ENCODE assay signal across 1 cellular context in the genomic region with DNA sequence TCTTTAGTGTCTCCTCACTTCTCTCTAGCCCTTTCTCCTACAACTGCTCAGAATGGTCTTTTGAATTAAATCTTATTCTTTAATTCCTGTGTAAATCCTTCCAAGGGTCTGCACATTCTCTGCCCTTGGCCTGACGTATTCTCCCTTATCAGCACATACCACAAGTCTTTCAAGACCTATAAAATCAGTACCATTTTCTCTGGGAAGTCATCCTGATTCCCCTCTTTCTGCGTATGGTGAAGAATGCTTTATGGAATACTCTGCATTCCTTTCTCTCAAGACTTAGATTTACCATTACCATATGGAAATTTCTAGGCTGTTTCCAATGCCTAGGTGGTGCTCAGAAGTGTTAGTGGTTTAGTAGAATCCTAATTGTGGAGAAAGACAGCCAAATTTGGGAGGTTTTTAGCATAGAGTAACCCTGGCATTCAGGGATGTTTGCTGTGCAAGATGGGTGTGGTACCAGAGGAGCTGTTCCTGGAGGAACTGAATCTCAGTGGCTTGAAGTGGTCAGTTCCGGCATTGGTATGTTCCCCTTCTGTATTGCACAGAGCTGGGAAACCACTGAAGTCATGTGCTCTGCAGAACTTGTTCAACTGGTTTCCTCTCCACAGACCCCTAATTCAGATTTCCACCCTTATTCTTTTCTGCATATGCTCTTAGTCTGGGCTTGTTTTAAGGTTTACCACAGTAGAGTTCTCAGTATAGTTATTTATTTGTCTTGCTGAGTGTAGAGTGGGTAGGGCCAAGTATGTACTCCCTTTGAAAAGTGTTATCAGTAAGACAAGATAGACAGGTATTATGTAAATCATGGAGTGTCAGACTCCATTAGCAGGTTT.
TF ChIP-seq lines count a peak whose summit lies in the region.

No MANE protein-coding gene starts in this region.

TF ChIP-seq in GM12878, 131 proteins besides CTCF, POLR2A, EP300 and RAD21 (continued from another document and continues in another):
- TF ChIP-seq, protein P1, sequence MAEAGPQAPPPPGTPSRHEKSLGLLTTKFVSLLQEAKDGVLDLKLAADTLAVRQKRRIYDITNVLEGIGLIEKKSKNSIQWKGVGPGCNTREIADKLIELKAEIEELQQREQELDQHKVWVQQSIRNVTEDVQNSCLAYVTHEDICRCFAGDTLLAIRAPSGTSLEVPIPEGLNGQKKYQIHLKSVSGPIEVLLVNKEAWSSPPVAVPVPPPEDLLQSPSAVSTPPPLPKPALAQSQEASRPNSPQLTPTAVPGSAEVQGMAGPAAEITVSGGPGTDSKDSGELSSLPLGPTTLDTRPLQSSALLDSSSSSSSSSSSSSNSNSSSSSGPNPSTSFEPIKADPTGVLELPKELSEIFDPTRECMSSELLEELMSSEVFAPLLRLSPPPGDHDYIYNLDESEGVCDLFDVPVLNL (IDR thresholded peaks at IDR 0.05; ENCODE audit: low read depth, low read length): no peak
- TF ChIP-seq LARP7 (IDR thresholded peaks at IDR 0.05): no peak
- no peak for TF ChIP-seq ZNF274 (IDR thresholded peaks at IDR 0.05; ENCODE audit: insufficient read depth, insufficient read length)
- no peak for TF ChIP-seq TARDBP (IDR thresholded peaks at IDR 0.05; ENCODE audit: borderline replicate concordance)
- no peak for TF ChIP-seq SIX5 (IDR thresholded peaks at IDR 0.05; ENCODE audit: low read depth, low read length, severe bottlenecking)
- TF ChIP-seq, protein P2, sequence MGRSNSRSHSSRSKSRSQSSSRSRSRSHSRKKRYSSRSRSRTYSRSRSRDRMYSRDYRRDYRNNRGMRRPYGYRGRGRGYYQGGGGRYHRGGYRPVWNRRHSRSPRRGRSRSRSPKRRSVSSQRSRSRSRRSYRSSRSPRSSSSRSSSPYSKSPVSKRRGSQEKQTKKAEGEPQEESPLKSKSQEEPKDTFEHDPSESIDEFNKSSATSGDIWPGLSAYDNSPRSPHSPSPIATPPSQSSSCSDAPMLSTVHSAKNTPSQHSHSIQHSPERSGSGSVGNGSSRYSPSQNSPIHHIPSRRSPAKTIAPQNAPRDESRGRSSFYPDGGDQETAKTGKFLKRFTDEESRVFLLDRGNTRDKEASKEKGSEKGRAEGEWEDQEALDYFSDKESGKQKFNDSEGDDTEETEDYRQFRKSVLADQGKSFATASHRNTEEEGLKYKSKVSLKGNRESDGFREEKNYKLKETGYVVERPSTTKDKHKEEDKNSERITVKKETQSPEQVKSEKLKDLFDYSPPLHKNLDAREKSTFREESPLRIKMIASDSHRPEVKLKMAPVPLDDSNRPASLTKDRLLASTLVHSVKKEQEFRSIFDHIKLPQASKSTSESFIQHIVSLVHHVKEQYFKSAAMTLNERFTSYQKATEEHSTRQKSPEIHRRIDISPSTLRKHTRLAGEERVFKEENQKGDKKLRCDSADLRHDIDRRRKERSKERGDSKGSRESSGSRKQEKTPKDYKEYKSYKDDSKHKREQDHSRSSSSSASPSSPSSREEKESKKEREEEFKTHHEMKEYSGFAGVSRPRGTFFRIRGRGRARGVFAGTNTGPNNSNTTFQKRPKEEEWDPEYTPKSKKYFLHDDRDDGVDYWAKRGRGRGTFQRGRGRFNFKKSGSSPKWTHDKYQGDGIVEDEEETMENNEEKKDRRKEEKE (IDR thresholded peaks at IDR 0.05): no peak
- TF ChIP-seq, protein P3, sequence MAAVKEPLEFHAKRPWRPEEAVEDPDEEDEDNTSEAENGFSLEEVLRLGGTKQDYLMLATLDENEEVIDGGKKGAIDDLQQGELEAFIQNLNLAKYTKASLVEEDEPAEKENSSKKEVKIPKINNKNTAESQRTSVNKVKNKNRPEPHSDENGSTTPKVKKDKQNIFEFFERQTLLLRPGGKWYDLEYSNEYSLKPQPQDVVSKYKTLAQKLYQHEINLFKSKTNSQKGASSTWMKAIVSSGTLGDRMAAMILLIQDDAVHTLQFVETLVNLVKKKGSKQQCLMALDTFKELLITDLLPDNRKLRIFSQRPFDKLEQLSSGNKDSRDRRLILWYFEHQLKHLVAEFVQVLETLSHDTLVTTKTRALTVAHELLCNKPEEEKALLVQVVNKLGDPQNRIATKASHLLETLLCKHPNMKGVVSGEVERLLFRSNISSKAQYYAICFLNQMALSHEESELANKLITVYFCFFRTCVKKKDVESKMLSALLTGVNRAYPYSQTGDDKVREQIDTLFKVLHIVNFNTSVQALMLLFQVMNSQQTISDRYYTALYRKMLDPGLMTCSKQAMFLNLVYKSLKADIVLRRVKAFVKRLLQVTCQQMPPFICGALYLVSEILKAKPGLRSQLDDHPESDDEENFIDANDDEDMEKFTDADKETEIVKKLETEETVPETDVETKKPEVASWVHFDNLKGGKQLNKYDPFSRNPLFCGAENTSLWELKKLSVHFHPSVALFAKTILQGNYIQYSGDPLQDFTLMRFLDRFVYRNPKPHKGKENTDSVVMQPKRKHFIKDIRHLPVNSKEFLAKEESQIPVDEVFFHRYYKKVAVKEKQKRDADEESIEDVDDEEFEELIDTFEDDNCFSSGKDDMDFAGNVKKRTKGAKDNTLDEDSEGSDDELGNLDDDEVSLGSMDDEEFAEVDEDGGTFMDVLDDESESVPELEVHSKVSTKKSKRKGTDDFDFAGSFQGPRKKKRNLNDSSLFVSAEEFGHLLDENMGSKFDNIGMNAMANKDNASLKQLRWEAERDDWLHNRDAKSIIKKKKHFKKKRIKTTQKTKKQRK (IDR thresholded peaks at IDR 0.05; ENCODE audit: low read depth, low read length): no peak
- no peak for TF ChIP-seq HDGF (IDR thresholded peaks at IDR 0.05)
- TF ChIP-seq NR2C2 (IDR thresholded peaks at IDR 0.05; ENCODE audit: borderline replicate concordance, control insufficient read depth, insufficient read length, low read depth): no peak
- TF ChIP-seq CBX5 (IDR thresholded peaks at IDR 0.05; ENCODE audit: low read depth): no peak
- TF ChIP-seq, protein P4, sequence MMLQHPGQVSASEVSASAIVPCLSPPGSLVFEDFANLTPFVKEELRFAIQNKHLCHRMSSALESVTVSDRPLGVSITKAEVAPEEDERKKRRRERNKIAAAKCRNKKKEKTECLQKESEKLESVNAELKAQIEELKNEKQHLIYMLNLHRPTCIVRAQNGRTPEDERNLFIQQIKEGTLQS (IDR thresholded peaks at IDR 0.05; ENCODE audit: borderline replicate concordance, extremely low read depth, low read depth, low read length): no peak
- TF ChIP-seq SMAD5 (IDR thresholded peaks at IDR 0.05; ENCODE audit: low read depth): no peak
- TF ChIP-seq, protein P5, sequence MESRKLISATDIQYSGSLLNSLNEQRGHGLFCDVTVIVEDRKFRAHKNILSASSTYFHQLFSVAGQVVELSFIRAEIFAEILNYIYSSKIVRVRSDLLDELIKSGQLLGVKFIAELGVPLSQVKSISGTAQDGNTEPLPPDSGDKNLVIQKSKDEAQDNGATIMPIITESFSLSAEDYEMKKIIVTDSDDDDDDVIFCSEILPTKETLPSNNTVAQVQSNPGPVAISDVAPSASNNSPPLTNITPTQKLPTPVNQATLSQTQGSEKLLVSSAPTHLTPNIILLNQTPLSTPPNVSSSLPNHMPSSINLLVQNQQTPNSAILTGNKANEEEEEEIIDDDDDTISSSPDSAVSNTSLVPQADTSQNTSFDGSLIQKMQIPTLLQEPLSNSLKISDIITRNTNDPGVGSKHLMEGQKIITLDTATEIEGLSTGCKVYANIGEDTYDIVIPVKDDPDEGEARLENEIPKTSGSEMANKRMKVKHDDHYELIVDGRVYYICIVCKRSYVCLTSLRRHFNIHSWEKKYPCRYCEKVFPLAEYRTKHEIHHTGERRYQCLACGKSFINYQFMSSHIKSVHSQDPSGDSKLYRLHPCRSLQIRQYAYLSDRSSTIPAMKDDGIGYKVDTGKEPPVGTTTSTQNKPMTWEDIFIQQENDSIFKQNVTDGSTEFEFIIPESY (IDR thresholded peaks at IDR 0.05): no peak
- TF ChIP-seq MXI1 (IDR thresholded peaks at IDR 0.05; ENCODE audit: low read depth, low read length): no peak
- no peak for TF ChIP-seq BCL11A (IDR thresholded peaks at IDR 0.05; ENCODE audit: low read depth, low read length)
- TF ChIP-seq, protein P6, sequence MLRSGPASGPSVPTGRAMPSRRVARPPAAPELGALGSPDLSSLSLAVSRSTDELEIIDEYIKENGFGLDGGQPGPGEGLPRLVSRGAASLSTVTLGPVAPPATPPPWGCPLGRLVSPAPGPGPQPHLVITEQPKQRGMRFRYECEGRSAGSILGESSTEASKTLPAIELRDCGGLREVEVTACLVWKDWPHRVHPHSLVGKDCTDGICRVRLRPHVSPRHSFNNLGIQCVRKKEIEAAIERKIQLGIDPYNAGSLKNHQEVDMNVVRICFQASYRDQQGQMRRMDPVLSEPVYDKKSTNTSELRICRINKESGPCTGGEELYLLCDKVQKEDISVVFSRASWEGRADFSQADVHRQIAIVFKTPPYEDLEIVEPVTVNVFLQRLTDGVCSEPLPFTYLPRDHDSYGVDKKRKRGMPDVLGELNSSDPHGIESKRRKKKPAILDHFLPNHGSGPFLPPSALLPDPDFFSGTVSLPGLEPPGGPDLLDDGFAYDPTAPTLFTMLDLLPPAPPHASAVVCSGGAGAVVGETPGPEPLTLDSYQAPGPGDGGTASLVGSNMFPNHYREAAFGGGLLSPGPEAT (IDR thresholded peaks at IDR 0.05; ENCODE audit: low read depth): peak; percentile 51; the same call in 1 of the 2 replicates
- peak; percentile 69 to 75 for TF ChIP-seq IKZF2 (IDR thresholded peaks at IDR 0.05)
- no peak for TF ChIP-seq ZNF622 (IDR thresholded peaks at IDR 0.05)
- no peak for TF ChIP-seq NR2F1 (conservative IDR thresholded peaks at IDR 0.05)
- TF ChIP-seq IRF4 (IDR thresholded peaks at IDR 0.05; ENCODE audit: low read depth, low read length): peak; percentile 59; the same call in 1 of the 2 replicates
- TF ChIP-seq HDAC6 (IDR thresholded peaks at IDR 0.05; ENCODE audit: unreplicated experiment): no peak
- no peak for TF ChIP-seq PAX8 (IDR thresholded peaks at IDR 0.05)
- TF ChIP-seq YBX1 (IDR thresholded peaks at IDR 0.05): no peak
- 0 out of 2 replicates have a peak, but pooled peaks have one; percentile 53 for TF ChIP-seq DPF2 (IDR thresholded peaks at IDR 0.05)
- TF ChIP-seq EGR1 (IDR thresholded peaks at IDR 0.05; ENCODE audit: borderline replicate concordance in 1 of 2, low read depth in 2 of 2, low read length in 2 of 2): no peak
- TF ChIP-seq, protein P7, sequence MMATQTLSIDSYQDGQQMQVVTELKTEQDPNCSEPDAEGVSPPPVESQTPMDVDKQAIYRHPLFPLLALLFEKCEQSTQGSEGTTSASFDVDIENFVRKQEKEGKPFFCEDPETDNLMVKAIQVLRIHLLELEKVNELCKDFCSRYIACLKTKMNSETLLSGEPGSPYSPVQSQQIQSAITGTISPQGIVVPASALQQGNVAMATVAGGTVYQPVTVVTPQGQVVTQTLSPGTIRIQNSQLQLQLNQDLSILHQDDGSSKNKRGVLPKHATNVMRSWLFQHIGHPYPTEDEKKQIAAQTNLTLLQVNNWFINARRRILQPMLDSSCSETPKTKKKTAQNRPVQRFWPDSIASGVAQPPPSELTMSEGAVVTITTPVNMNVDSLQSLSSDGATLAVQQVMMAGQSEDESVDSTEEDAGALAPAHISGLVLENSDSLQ (IDR thresholded peaks at IDR 0.05): no peak
- TF ChIP-seq NRF1 (conservative IDR thresholded peaks at IDR 0.05; ENCODE audit: low read depth, low read length): no peak
- TF ChIP-seq TCF7 (IDR thresholded peaks at IDR 0.05; ENCODE audit: borderline replicate concordance): no peak
- TF ChIP-seq SIN3A (IDR thresholded peaks at IDR 0.05; ENCODE audit: low read depth, low read length): no peak
- TF ChIP-seq IKZF1 (conservative IDR thresholded peaks at IDR 0.05): peak; percentile 57
- TF ChIP-seq CBFB (IDR thresholded peaks at IDR 0.05; ENCODE audit: low read depth): no peak
- no peak for TF ChIP-seq ZNF207 (IDR thresholded peaks at IDR 0.05; ENCODE audit: borderline replicate concordance)
- no peak for TF ChIP-seq TCF12 (IDR thresholded peaks at IDR 0.05; ENCODE audit: low read depth, low read length)
- TF ChIP-seq, protein P8, sequence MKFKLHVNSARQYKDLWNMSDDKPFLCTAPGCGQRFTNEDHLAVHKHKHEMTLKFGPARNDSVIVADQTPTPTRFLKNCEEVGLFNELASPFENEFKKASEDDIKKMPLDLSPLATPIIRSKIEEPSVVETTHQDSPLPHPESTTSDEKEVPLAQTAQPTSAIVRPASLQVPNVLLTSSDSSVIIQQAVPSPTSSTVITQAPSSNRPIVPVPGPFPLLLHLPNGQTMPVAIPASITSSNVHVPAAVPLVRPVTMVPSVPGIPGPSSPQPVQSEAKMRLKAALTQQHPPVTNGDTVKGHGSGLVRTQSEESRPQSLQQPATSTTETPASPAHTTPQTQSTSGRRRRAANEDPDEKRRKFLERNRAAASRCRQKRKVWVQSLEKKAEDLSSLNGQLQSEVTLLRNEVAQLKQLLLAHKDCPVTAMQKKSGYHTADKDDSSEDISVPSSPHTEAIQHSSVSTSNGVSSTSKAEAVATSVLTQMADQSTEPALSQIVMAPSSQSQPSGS (IDR thresholded peaks at IDR 0.05; ENCODE audit: low read length): no peak
- TF ChIP-seq HDAC2 (IDR thresholded peaks at IDR 0.05): no peak
- no peak for TF ChIP-seq SMC3 (IDR thresholded peaks at IDR 0.05; ENCODE audit: borderline replicate concordance, low read length)
- TF ChIP-seq, protein P9, sequence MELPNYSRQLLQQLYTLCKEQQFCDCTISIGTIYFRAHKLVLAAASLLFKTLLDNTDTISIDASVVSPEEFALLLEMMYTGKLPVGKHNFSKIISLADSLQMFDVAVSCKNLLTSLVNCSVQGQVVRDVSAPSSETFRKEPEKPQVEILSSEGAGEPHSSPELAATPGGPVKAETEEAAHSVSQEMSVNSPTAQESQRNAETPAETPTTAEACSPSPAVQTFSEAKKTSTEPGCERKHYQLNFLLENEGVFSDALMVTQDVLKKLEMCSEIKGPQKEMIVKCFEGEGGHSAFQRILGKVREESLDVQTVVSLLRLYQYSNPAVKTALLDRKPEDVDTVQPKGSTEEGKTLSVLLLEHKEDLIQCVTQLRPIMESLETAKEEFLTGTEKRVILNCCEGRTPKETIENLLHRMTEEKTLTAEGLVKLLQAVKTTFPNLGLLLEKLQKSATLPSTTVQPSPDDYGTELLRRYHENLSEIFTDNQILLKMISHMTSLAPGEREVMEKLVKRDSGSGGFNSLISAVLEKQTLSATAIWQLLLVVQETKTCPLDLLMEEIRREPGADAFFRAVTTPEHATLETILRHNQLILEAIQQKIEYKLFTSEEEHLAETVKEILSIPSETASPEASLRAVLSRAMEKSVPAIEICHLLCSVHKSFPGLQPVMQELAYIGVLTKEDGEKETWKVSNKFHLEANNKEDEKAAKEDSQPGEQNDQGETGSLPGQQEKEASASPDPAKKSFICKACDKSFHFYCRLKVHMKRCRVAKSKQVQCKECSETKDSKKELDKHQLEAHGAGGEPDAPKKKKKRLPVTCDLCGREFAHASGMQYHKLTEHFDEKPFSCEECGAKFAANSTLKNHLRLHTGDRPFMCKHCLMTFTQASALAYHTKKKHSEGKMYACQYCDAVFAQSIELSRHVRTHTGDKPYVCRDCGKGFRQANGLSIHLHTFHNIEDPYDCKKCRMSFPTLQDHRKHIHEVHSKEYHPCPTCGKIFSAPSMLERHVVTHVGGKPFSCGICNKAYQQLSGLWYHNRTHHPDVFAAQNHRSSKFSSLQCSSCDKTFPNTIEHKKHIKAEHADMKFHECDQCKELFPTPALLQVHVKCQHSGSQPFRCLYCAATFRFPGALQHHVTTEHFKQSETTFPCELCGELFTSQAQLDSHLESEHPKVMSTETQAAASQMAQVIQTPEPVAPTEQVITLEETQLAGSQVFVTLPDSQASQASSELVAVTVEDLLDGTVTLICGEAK (IDR thresholded peaks at IDR 0.05; ENCODE audit: borderline replicate concordance): no peak
- TF ChIP-seq BMI1 (IDR thresholded peaks at IDR 0.05; ENCODE audit: borderline replicate concordance): no peak
- no peak for TF ChIP-seq CHD1 (IDR thresholded peaks at IDR 0.05; ENCODE audit: low read depth, low read length)
- no peak for TF ChIP-seq ZNF24 (IDR thresholded peaks at IDR 0.05)
